ENCODE assay signal across 25 cellular contexts in the genomic region with DNA sequence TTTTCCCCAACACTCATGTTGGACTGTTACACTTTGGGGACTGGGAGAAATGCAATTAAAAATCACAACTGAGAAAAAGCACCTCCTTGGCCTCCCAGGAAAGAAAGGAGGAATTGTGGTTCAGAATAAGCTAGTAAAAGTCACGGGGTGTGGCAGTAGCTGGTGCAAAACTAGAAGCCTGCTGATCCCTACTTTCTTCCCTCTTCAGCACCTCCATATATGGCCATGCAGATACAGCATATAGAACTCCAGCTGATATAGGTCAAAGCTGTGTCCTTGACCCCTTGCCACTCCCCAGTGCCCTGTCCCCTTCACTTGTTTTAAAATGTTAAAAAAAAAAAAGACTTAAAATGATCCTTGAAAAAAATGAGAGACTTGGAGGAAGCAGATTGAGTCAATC. TPM values are rescaled to one million over a fixed set of nuclear protein-coding genes. Genes with fewer than 3 reads are reported as not detected.
"Had no signal": no experiment of that assay in that cellular context is flagged by ENCODE, and none has a peak within 500 bp of the region (broad histone marks: within the 10 kb centered on the region; RNA-seq: fewer than 3 reads in every experiment).

No MANE protein-coding gene starts in this region.

- H3K27me3 ChIP-seq: brain microvascular endothelial cell, foreskin keratinocyte had no signal

- H3K4me1 Mint-ChIP-seq: activated naive CD4-positive, alpha-beta T cell treated with anti-CD3 and anti-CD28 coated beads, Interleukin-2, amount 10 ng/mL, durations not matched to agents 7 days and 5 days; activated naive CD8-positive, alpha-beta T cell treated with anti-CD3 and anti-CD28 coated beads, Interleukin-2, amount 50 U/mL, for 24 hours; central memory CD8-positive, alpha-beta T cell; immature natural killer cell had no signal

- H3K27ac ChIP-seq: brain microvascular endothelial cell, coronary artery, foreskin keratinocyte had no signal

- H3K4me3 ChIP-seq: coronary artery had no signal

- H3K36me3 ChIP-seq: brain microvascular endothelial cell had no signal

- H3K27ac Mint-ChIP-seq: activated naive CD4-positive, alpha-beta T cell treated with anti-CD3 and anti-CD28 coated beads, Interleukin-2, amount 10 ng/mL, durations not matched to agents 7 days and 5 days; activated naive CD8-positive, alpha-beta T cell treated with anti-CD3 and anti-CD28 coated beads, Interleukin-2, amount 50 U/mL, for 24 hours; immature natural killer cell; natural killer cell treated with Interleukin-12 subunit alpha and Interleukin-12 subunit beta and Interleukin-15 and Interleukin-18, amount 100 ng/mL, for 72 hours had no signal

- H3K4me1 ChIP-seq: foreskin keratinocyte had no signal

- H3K4me3 Mint-ChIP-seq: activated naive CD4-positive, alpha-beta T cell treated with anti-CD3 and anti-CD28 coated beads, Interleukin-2, amount 10 ng/mL, durations not matched to agents 7 days and 5 days; activated naive CD8-positive, alpha-beta T cell treated with anti-CD3 and anti-CD28 coated beads, Interleukin-2, amount 50 U/mL, for 24 hours; central memory CD8-positive, alpha-beta T cell; immature natural killer cell; natural killer cell treated with Interleukin-12 subunit alpha and Interleukin-12 subunit beta and Interleukin-15 and Interleukin-18, amount 100 ng/mL, for 72 hours had no signal

- DNase-seq: activated CD4-positive, alpha-beta T cell treated with anti-CD3 and anti-CD28 coated beads, Interleukin-2, amount 50 U/mL, for 1 hour; activated CD8-positive, alpha-beta memory T cell treated with anti-CD3 and anti-CD28 coated beads, Interleukin-2, amount 50 U/mL, for 48 hours; activated effector memory CD4-positive, alpha-beta T cell treated with Interleukin-2 at 50 U/mL for 16 hours; activated naive CD4-positive, alpha-beta T cell treated with anti-CD3 and anti-CD28 coated beads, Interleukin-2, amount 10 ng/mL, durations not matched to agents 7 days and 5 days; activated naive CD8-positive, alpha-beta T cell treated with anti-CD3 and anti-CD28 coated beads, Interleukin-2, amount 50 U/mL, for 24 hours; activated T-cell treated with anti-CD3 and anti-CD28 coated beads, Interleukin-2, amount 50 U/mL, for 48 hours; aorta; brain microvascular endothelial cell; foreskin keratinocyte; immature natural killer cell; kidney glomerular epithelial cell; left ventricle myocardium superior; mesenchymal stem cell; nucleus accumbens; posterior cingulate gyrus; stimulated activated CD4-positive, alpha-beta T cell treated with anti-CD3 and anti-CD28 coated beads, Interleukin-12 subunit alpha, Interleukin-12 subunit beta, amount 100 ng/mL, for 4 hours; stimulated activated CD4-positive, alpha-beta T cell treated with anti-CD3 and anti-CD28 coated beads, Interleukin-1b, Interleukin-23, amount 100 ng/mL, for 48 hours; stimulated activated CD8-positive, alpha-beta memory T cell treated with anti-CD3 and anti-CD28 coated beads, Interleukin-4, amount 100 ng/mL, for 48 hours; stimulated activated naive CD4-positive, alpha-beta T cell; T-helper 1 cell; T1000 had no signal

- H3K36me3 Mint-ChIP-seq: activated naive CD4-positive, alpha-beta T cell treated with anti-CD3 and anti-CD28 coated beads, Interleukin-2, amount 10 ng/mL, durations not matched to agents 7 days and 5 days; immature natural killer cell; natural killer cell treated with Interleukin-12 subunit alpha and Interleukin-12 subunit beta and Interleukin-15 and Interleukin-18, amount 100 ng/mL, for 72 hours had no signal

- H3K27me3 Mint-ChIP-seq: activated naive CD4-positive, alpha-beta T cell treated with anti-CD3 and anti-CD28 coated beads, Interleukin-2, amount 10 ng/mL, durations not matched to agents 7 days and 5 days; activated naive CD8-positive, alpha-beta T cell treated with anti-CD3 and anti-CD28 coated beads, Interleukin-2, amount 50 U/mL, for 24 hours; central memory CD8-positive, alpha-beta T cell; natural killer cell treated with Interleukin-12 subunit alpha and Interleukin-12 subunit beta and Interleukin-15 and Interleukin-18, amount 100 ng/mL, for 72 hours had no signal

- ATAC-seq: activated CD4-positive, CD25-positive, alpha-beta regulatory T cell treated with anti-CD3 and anti-CD28 coated beads, Interleukin-2, amount 50 U/mL, for 24 hours; activated naive CD8-positive, alpha-beta T cell treated with anti-CD3 and anti-CD28 coated beads, Interleukin-2, amount 50 U/mL, for 24 hours; foreskin keratinocyte; left ventricle myocardium superior; natural killer cell treated with Interleukin-12 subunit alpha and Interleukin-12 subunit beta and Interleukin-15 and Interleukin-18, amount 100 ng/mL, for 72 hours had no signal

RNA-seq across cellular contexts. Expression of a gene that starts 5.5 kb away (rescaled TPM):
- total RNA-seq: natural killer cell treated with Interleukin-12 subunit alpha and Interleukin-12 subunit beta and Interleukin-15 and Interleukin-18, amount 100 ng/mL, for 72 hours had no signal
- polyA plus RNA-seq: immature natural killer cell had no signal
